16 cellular contexts compared by ENCODE assay signal in the genomic region with DNA sequence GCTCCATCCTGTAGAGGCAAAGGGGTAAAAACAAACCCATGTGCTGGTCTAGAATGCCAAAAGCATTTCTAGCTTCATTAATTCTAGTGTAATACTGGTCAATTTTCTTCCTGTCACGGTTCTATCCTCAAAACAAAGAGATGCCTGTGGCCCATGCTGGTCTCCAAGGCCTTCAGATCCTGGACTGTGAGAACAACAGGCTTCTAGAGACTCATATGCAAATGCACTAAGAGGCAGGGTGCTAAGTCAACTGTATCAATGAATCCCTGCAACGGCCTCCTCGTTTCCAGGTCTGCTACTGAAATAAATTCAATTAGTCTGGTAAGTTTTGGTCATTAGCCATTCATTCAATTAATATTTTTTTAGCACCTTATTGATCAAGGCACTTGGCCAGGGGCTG.
"Had no signal": no experiment of that assay in that cellular context is flagged by ENCODE, and none has a peak within 500 bp of the region (broad histone marks: within the 10 kb centered on the region; RNA-seq: fewer than 3 reads in every experiment).

No MANE protein-coding gene starts in this region.

- DNase-seq: activated CD4-positive, alpha-beta T cell treated with anti-CD3 and anti-CD28 coated beads for 36 hours; activated CD4-positive, alpha-beta T cell treated with anti-CD3 and anti-CD28 coated beads, Interleukin-2, amount 50 U/mL, for 48 hours; activated gamma-delta T cell treated with Interleukin-2 at 50 U/mL for 16 hours; adrenal gland; effector memory CD4-positive, alpha-beta T cell; left lung; mesenchymal stem cell; natural killer cell; stimulated activated CD4-positive, alpha-beta T cell treated with anti-CD3 and anti-CD28 coated beads, Interleukin-4, amount 100 ng/mL, for 24 hours; stomach; T-helper 2 cell; upper lobe of left lung had no signal

- ATAC-seq: activated CD4-positive, alpha-beta T cell treated with anti-CD3 and anti-CD28 coated beads for 36 hours; activated naive CD4-positive, alpha-beta T cell treated with anti-CD3 and anti-CD28 coated beads, Interleukin-2, amount 50 U/mL, for 72 hours; left lung; natural killer cell; sciatic nerve; stimulated activated effector memory CD8-positive, alpha-beta T cell treated with anti-CD3 and anti-CD28 coated beads, Interleukin-12 subunit alpha, Interleukin-12 subunit beta, amount 100 ng/mL, for 72 hours; WTC11 had no signal
